ENCODE assay signal across 19 cellular contexts in the genomic region with DNA sequence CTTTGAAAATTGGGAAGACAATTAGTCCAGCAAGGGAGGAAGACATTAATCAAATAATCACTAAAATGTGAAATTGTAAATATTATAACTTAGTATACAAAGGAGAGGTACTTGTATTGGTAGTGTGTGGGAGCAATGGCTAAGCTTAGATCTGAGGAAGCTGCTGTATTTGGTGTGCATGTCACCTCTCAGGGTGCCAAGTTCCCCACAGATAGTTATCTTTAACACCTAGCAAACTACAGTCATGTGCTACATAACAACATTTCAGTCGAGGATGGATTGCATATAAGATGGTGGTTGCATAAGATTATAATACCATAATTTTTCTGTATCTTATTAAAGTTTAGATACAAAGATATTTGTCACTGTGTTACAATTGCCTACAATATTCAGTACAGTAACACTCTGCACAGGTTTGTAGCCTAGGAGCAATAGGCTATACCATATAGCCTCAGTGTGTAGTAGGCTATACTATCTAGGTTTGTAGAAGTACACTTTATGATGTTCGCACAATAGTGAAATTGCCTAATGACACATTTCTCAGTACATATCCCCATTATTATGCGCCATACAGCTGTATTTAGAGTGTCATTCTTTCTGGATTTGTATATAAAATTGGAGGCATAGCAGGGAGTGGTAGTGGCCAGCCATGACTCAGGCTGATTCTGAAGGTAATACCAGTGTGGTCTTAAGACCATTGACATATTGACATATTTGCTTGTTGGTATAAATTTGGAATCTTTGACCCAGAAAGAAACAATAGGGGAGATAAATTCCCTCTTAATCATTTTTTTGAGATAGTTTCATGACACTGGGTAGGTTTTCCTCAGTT.
"Had no signal": no experiment of that assay in that cellular context is flagged by ENCODE, and none has a peak within 500 bp of the region (broad histone marks: within the 10 kb centered on the region; RNA-seq: fewer than 3 reads in every experiment).

No MANE protein-coding gene starts in this region.

- H3K27me3 Mint-ChIP-seq: naive thymus-derived CD8-positive, alpha-beta T cell; stimulated activated naive B cell treated with anti-CD40 and anti-IgM and Interleukin-4, amounts not matched to agents 10 μg/mL and 1 μg/mL and 100 μg/mL, for 72 hours; stimulated activated naive CD8-positive, alpha-beta T cell treated with anti-CD3 and anti-CD28 coated beads, Interleukin-15, amount 100 ng/mL, for 72 hours had no signal

- H3K27me3 ChIP-seq: hepatocyte, ovary, transverse colon had no signal

- H3K79me2 ChIP-seq: hepatocyte had no signal

- H3K4me3 ChIP-seq: coronary artery, hepatocyte, lung, ovary, smooth muscle cell, thoracic aorta, transverse colon had no signal

- H3K27ac Mint-ChIP-seq: naive thymus-derived CD8-positive, alpha-beta T cell; stimulated activated naive B cell treated with anti-CD40 and anti-IgM and Interleukin-4, amounts not matched to agents 10 μg/mL and 1 μg/mL and 100 μg/mL, for 72 hours; stimulated activated naive CD8-positive, alpha-beta T cell treated with anti-CD3 and anti-CD28 coated beads, Interleukin-15, amount 100 ng/mL, for 72 hours had no signal

- H2AFZ ChIP-seq: hepatocyte had no signal

- H3K36me3 Mint-ChIP-seq: naive thymus-derived CD8-positive, alpha-beta T cell had no signal

- ATAC-seq: left colon; left ventricle myocardium superior; naive thymus-derived CD8-positive, alpha-beta T cell; right cardiac atrium; stimulated activated naive B cell treated with anti-CD40 and anti-IgM and Interleukin-4, amounts not matched to agents 10 μg/mL and 1 μg/mL and 100 μg/mL, for 72 hours; stimulated activated naive CD8-positive, alpha-beta T cell treated with anti-CD3 and anti-CD28 coated beads, Interleukin-15, amount 100 ng/mL, for 72 hours had no signal

- DNase-seq: effector CD4-positive, alpha-beta T cell; foreskin melanocyte; head of caudate nucleus; left colon; left ventricle myocardium superior; mesenchymal stem cell; ovary; right cardiac atrium; stimulated activated CD4-positive, alpha-beta T cell treated with anti-CD3 and anti-CD28 coated beads, Interleukin-4, amount 100 ng/mL, for 1 hour; stimulated activated naive B cell treated with anti-CD40 and anti-IgM and Interleukin-4, amounts not matched to agents 10 μg/mL and 1 μg/mL and 100 μg/mL, for 72 hours; stimulated activated naive CD8-positive, alpha-beta T cell treated with anti-CD3 and anti-CD28 coated beads, Interleukin-15, amount 100 ng/mL, for 72 hours; transverse colon had no signal

- H3K4me1 Mint-ChIP-seq: naive thymus-derived CD8-positive, alpha-beta T cell; neural crest cell; stimulated activated naive B cell treated with anti-CD40 and anti-IgM and Interleukin-4, amounts not matched to agents 10 μg/mL and 1 μg/mL and 100 μg/mL, for 72 hours had no signal

- H3K4me3 Mint-ChIP-seq: naive thymus-derived CD8-positive, alpha-beta T cell; neural crest cell; stimulated activated naive B cell treated with anti-CD40 and anti-IgM and Interleukin-4, amounts not matched to agents 10 μg/mL and 1 μg/mL and 100 μg/mL, for 72 hours; stimulated activated naive CD8-positive, alpha-beta T cell treated with anti-CD3 and anti-CD28 coated beads, Interleukin-15, amount 100 ng/mL, for 72 hours had no signal

- H3K4me1 ChIP-seq: transverse colon had no signal

- H3K36me3 ChIP-seq: ovary, thoracic aorta, transverse colon had no signal

- H3K4me2 ChIP-seq: hepatocyte, smooth muscle cell had no signal

- H3K9me3 Mint-ChIP-seq: naive thymus-derived CD8-positive, alpha-beta T cell; neural crest cell; stimulated activated naive B cell treated with anti-CD40 and anti-IgM and Interleukin-4, amounts not matched to agents 10 μg/mL and 1 μg/mL and 100 μg/mL, for 72 hours; stimulated activated naive CD8-positive, alpha-beta T cell treated with anti-CD3 and anti-CD28 coated beads, Interleukin-15, amount 100 ng/mL, for 72 hours had no signal

- H3K27ac ChIP-seq: coronary artery, hepatocyte, ovary, thoracic aorta, transverse colon had no signal

- H3K9me3 ChIP-seq: ovary, thoracic aorta, transverse colon had no signal
